Comparison of ENCODE assay signal across 9 cellular contexts in the genomic region with DNA sequence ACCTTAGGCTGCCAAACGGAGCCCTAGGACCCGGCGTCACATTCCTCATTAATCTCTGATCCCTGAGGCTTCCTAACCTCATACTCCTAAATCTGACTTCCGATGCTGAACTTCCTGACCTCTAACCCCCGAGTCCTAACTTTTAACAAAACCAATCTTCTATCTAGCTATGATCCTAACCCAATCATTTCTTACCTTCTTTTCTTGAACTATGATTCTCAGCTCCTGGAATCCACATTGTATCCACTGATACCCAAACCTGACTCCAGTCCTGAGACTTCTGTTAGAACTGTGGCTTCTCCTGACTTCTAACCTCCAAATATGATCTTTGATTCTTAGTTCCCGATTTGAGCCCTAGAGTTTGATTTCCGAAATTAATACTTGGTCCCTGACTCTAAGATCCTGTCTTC. TPM values are rescaled to one million over a fixed set of nuclear protein-coding genes. Genes with fewer than 3 reads are reported as not detected.
DNase-seq lines count a peak whose midpoint lies in the region; ATAC-seq and TF ChIP-seq lines count a peak whose summit lies in the region.
"Had no signal": no experiment of that assay in that cellular context is flagged by ENCODE, and none has a peak within 500 bp of the region (broad histone marks: within the 10 kb centered on the region; RNA-seq: fewer than 3 reads in every experiment).

No MANE protein-coding gene starts in this region.

- peak overlapping the region; percentile 79 for H3K27ac ChIP-seq in ACC112 (ENCODE audit: low read depth, low read length)
- H3K27ac ChIP-seq in brain microvascular endothelial cell: peak overlapping the region; percentile 92

- peak; percentile 82 for DNase-seq in HT-29 (ENCODE audit: low spot score)
- no peak for DNase-seq in brain microvascular endothelial cell
- no peak for DNase-seq in mucosa of descending colon
- DNase-seq in ureter (ENCODE audit: low spot score): no peak
- no peak for DNase-seq in T-helper 9 cell
- DNase-seq in activated CD4-positive, alpha-beta T cell treated with anti-CD3 and anti-CD28 coated beads, Interleukin-2, amount 50 U/mL, for 4 hours: no peak

- TF ChIP-seq CTCF in brain microvascular endothelial cell (IDR thresholded peaks at IDR 0.05; ENCODE audit: low read depth, low read length, missing control alignments) (no peak), mucosa of descending colon (IDR thresholded peaks at IDR 0.05) (no peak)

- in situ Hi-C loops in brain microvascular endothelial cell (cut with HindIII; ENCODE audit: low pct_ligation_motif_present, low sequenced_read_pairs): no loop called here

- H3K4me3 ChIP-seq in ACC112 (ENCODE audit: low read depth, low read length): peak overlapping the region; percentile 90
- H3K4me3 ChIP-seq in brain microvascular endothelial cell (ENCODE audit: low read depth, low read length): peak overlapping the region; percentile 92
- peak overlapping the region; percentile 71 for H3K4me3 ChIP-seq in mucosa of descending colon

- peaks cover 3% of the 10 kb centered on the region for H3K79me2 ChIP-seq in ACC112 (ENCODE audit: control insufficient read depth, insufficient read depth, low read length, unreplicated experiment)

- H3K4me1 ChIP-seq in ACC112 (ENCODE audit: control insufficient read depth, insufficient read depth, low read length, unreplicated experiment) (no peaks in the 10 kb centered on the region), mucosa of descending colon (ENCODE audit: low read depth) (peaks cover 15% of the 10 kb centered on the region)

- no peaks in the 10 kb centered on the region; the same call in 1 of the 2 replicates for H3K36me3 ChIP-seq in ACC112 (ENCODE audit: insufficient read depth, low read length)
- H3K36me3 ChIP-seq in brain microvascular endothelial cell (replicated peaks): peaks cover 7% of the 10 kb centered on the region
- H3K36me3 ChIP-seq in mucosa of descending colon (ENCODE audit: low read depth): peaks cover 5% of the 10 kb centered on the region

- no peaks in the 10 kb centered on the region for H3K9me3 ChIP-seq in mucosa of descending colon

- intact Hi-C loops in mucosa of descending colon (cut with DNase I, micrococcal nuclease): no loop called here

- ATAC-seq in mucosa of descending colon: no peak
- ATAC-seq in GM21447 (IDR thresholded peaks at IDR 0.05; ENCODE audit: unreplicated experiment): no peak

- peak overlapping the region; percentile 81 for H2AFZ ChIP-seq in ACC112 (ENCODE audit: low read length, unreplicated experiment)

- H3K27me3 ChIP-seq in ACC112 (ENCODE audit: insufficient read depth, low read length): no peaks in the 10 kb centered on the region
- H3K27me3 ChIP-seq in brain microvascular endothelial cell (replicated peaks): no peaks in the 10 kb centered on the region

RNA-seq across cellular contexts. Expression of a gene that starts 0.5 kb away (rescaled TPM):
- 101 and 106 TPM in 2 replicates for total RNA-seq in HT-29 (2014; rRNA removed; shearing (Covaris generic))
- 10 to 100 TPM; 29.9 to 37.2 (median 30.9) TPM for total RNA-seq in mucosa of descending colon
- total RNA-seq in ureter: 20.0 TPM

RNA-seq across cellular contexts. Expression of a gene that starts 0.8 kb away (rescaled TPM):
- total RNA-seq in HT-29 (2014; rRNA removed; shearing (Covaris generic)): 69.8 and 86.7 TPM in 2 replicates
- total RNA-seq in mucosa of descending colon (10 to 100 TPM; 32.3 to 67.2 (median 35.8) TPM), ureter (31.8 TPM)

RNA-seq across cellular contexts. Expression of a gene that starts 11.8 kb away (rescaled TPM):
- 0.16 TPM in 1 of 2 replicates, not detected in the other for total RNA-seq in HT-29 (2014; rRNA removed; shearing (Covaris generic))
- total RNA-seq in mucosa of descending colon (under 1 TPM; 0.41 to 0.55 (median 0.41) TPM), ureter (0.99 TPM)
- total RNA-seq: pulmonary artery endothelial cell had no signal

RNA-seq across cellular contexts. Expression of a gene that starts 22.1 kb away (rescaled TPM):
- total RNA-seq in HT-29 (2014; rRNA removed; shearing (Covaris generic)): 8.6 and 13.1 TPM in 2 replicates
- total RNA-seq in mucosa of descending colon: 1 to 10 TPM; 3.8 to 5.4 (median 5.2) TPM
- 14.1 TPM for total RNA-seq in ureter

RNA-seq across cellular contexts. Expression of a gene that starts 30.3 kb away (rescaled TPM):
- 100 and 110 TPM in 2 replicates for total RNA-seq in HT-29 (2014; rRNA removed; shearing (Covaris generic))
- total RNA-seq in mucosa of descending colon: 10 to 100 TPM; 20.4 to 32.4 (median 21.8) TPM
- total RNA-seq in ureter: 44.0 TPM
